Comparison of ENCODE assay signal across 1 cellular context in the genomic region with DNA sequence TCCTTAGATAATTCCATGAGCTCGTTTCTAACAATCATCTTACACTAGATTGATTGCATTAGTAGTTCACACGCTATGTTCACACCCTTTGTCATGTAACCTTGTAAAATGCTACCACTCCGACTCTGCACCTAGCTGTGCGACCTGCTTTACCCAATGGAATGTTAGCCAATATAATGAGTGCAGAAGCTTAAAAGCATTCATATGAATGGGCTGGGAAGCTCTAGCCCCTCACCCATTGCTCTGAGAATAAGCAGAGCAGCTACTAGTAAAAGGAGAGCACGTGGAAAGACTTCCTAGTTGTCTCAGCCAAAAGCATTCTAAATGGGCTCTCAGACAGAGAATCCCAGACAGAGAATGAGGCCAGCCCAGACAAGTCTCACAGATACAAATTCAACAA.
TF ChIP-seq lines count a peak whose summit lies in the region.

No MANE protein-coding gene starts in this region.

TF ChIP-seq in GM23338, 12 proteins besides CTCF, POLR2A, EP300 and RAD21:
- TF ChIP-seq, protein P1, sequence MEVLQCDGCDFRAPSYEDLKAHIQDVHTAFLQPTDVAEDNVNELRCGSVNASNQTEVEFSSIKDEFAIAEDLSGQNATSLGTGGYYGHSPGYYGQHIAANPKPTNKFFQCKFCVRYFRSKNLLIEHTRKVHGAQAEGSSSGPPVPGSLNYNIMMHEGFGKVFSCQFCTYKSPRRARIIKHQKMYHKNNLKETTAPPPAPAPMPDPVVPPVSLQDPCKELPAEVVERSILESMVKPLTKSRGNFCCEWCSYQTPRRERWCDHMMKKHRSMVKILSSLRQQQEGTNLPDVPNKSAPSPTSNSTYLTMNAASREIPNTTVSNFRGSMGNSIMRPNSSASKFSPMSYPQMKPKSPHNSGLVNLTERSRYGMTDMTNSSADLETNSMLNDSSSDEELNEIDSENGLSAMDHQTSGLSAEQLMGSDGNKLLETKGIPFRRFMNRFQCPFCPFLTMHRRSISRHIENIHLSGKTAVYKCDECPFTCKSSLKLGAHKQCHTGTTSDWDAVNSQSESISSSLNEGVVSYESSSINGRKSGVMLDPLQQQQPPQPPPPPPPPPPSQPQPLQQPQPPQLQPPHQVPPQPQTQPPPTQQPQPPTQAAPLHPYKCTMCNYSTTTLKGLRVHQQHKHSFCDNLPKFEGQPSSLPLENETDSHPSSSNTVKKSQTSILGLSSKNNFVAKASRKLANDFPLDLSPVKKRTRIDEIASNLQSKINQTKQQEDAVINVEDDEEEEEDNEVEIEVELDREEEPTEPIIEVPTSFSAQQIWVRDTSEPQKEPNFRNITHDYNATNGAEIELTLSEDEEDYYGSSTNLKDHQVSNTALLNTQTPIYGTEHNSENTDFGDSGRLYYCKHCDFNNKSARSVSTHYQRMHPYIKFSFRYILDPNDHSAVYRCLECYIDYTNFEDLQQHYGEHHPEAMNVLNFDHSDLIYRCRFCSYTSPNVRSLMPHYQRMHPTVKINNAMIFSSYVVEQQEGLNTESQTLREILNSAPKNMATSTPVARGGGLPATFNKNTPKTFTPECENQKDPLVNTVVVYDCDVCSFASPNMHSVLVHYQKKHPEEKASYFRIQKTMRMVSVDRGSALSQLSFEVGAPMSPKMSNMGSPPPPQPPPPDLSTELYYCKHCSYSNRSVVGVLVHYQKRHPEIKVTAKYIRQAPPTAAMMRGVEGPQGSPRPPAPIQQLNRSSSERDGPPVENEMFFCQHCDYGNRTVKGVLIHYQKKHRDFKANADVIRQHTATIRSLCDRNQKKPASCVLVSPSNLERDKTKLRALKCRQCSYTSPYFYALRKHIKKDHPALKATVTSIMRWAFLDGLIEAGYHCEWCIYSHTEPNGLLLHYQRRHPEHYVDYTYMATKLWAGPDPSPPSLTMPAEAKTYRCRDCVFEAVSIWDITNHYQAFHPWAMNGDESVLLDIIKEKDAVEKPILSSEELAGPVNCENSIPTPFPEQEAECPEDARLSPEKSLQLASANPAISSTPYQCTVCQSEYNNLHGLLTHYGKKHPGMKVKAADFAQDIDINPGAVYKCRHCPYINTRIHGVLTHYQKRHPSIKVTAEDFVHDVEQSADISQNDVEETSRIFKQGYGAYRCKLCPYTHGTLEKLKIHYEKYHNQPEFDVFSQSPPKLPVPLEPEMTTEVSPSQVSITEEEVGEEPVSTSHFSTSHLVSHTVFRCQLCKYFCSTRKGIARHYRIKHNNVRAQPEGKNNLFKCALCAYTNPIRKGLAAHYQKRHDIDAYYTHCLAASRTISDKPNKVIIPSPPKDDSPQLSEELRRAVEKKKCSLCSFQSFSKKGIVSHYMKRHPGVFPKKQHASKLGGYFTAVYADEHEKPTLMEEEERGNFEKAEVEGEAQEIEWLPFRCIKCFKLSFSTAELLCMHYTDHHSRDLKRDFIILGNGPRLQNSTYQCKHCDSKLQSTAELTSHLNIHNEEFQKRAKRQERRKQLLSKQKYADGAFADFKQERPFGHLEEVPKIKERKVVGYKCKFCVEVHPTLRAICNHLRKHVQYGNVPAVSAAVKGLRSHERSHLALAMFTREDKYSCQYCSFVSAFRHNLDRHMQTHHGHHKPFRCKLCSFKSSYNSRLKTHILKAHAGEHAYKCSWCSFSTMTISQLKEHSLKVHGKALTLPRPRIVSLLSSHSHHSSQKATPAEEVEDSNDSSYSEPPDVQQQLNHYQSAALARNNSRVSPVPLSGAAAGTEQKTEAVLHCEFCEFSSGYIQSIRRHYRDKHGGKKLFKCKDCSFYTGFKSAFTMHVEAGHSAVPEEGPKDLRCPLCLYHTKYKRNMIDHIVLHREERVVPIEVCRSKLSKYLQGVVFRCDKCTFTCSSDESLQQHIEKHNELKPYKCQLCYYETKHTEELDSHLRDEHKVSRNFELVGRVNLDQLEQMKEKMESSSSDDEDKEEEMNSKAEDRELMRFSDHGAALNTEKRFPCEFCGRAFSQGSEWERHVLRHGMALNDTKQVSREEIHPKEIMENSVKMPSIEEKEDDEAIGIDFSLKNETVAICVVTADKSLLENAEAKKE (CRISPR knock-in tag; IDR thresholded peaks at IDR 0.05) = no peak
- TF ChIP-seq EZH2phosphoT487 (IDR thresholded peaks at IDR 0.05; ENCODE audit: unreplicated experiment) (no peak), POLR2AphosphoS5 (IDR thresholded peaks at IDR 0.05; ENCODE audit: low read depth) (no peak), EZH2 (IDR thresholded peaks at IDR 0.05; ENCODE audit: low read depth, unreplicated experiment) (no peak), NANOG (IDR thresholded peaks at IDR 0.05; ENCODE audit: borderline replicate concordance) (no peak), JUNB (IDR thresholded peaks at IDR 0.05; ENCODE audit: unreplicated experiment) (no peak), ZNF114 (CRISPR knock-in tag; IDR thresholded peaks at IDR 0.05) (no peak), CREB1 (CRISPR knock-in tag; IDR thresholded peaks at IDR 0.05; ENCODE audit: low read depth) (no peak), ZNF331 (CRISPR knock-in tag; IDR thresholded peaks at IDR 0.05; ENCODE audit: low read depth) (no peak), STAT1 (IDR thresholded peaks at IDR 0.05; ENCODE audit: unreplicated experiment) (no peak)
- TF ChIP-seq, protein P2, sequence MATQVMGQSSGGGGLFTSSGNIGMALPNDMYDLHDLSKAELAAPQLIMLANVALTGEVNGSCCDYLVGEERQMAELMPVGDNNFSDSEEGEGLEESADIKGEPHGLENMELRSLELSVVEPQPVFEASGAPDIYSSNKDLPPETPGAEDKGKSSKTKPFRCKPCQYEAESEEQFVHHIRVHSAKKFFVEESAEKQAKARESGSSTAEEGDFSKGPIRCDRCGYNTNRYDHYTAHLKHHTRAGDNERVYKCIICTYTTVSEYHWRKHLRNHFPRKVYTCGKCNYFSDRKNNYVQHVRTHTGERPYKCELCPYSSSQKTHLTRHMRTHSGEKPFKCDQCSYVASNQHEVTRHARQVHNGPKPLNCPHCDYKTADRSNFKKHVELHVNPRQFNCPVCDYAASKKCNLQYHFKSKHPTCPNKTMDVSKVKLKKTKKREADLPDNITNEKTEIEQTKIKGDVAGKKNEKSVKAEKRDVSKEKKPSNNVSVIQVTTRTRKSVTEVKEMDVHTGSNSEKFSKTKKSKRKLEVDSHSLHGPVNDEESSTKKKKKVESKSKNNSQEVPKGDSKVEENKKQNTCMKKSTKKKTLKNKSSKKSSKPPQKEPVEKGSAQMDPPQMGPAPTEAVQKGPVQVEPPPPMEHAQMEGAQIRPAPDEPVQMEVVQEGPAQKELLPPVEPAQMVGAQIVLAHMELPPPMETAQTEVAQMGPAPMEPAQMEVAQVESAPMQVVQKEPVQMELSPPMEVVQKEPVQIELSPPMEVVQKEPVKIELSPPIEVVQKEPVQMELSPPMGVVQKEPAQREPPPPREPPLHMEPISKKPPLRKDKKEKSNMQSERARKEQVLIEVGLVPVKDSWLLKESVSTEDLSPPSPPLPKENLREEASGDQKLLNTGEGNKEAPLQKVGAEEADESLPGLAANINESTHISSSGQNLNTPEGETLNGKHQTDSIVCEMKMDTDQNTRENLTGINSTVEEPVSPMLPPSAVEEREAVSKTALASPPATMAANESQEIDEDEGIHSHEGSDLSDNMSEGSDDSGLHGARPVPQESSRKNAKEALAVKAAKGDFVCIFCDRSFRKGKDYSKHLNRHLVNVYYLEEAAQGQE (IDR thresholded peaks at IDR 0.05; ENCODE audit: unreplicated experiment) = no peak
- TF ChIP-seq, protein P3, sequence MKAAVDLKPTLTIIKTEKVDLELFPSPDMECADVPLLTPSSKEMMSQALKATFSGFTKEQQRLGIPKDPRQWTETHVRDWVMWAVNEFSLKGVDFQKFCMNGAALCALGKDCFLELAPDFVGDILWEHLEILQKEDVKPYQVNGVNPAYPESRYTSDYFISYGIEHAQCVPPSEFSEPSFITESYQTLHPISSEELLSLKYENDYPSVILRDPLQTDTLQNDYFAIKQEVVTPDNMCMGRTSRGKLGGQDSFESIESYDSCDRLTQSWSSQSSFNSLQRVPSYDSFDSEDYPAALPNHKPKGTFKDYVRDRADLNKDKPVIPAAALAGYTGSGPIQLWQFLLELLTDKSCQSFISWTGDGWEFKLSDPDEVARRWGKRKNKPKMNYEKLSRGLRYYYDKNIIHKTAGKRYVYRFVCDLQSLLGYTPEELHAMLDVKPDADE (IDR thresholded peaks at IDR 0.05) = no peak
